In genomic region chr2:217952409-217952808, GRCh38 we compare ENCODE assay signal across 20 cellular contexts. TPM values are rescaled to one million over a fixed set of nuclear protein-coding genes. Genes with fewer than 3 reads are reported as not detected.
DNase-seq lines count a peak whose midpoint lies in the region; ATAC-seq and TF ChIP-seq lines count a peak whose summit lies in the region.
"Had no signal": no experiment of that assay in that cellular context is flagged by ENCODE, and none has a peak within 500 bp of the region (broad histone marks: within the 10 kb centered on the region; RNA-seq: fewer than 3 reads in every experiment).

No MANE protein-coding gene starts in this region.

- H3K36me3 ChIP-seq in body of pancreas (replicated peaks in 1 of 2; ENCODE audit: insufficient read depth in 1 of 2, low read depth in 2 of 2): no peaks in the 10 kb centered on the region
- H3K36me3 ChIP-seq in prostate gland: no peaks in the 10 kb centered on the region
- no peaks in the 10 kb centered on the region for H3K36me3 ChIP-seq in tibial artery

- ATAC-seq in body of pancreas: no peak
- ATAC-seq in right cardiac atrium: no peak
- no peak for ATAC-seq in HG03280 (IDR thresholded peaks at IDR 0.05; ENCODE audit: unreplicated experiment)
- no peak for ATAC-seq in GM18868 (IDR thresholded peaks at IDR 0.05; ENCODE audit: unreplicated experiment)
- ATAC-seq: HCT116; Panc1; stimulated activated naive CD8-positive, alpha-beta T cell treated with anti-CD3 and anti-CD28 coated beads, Interleukin-15, amount 100 ng/mL, for 72 hours had no signal

- DNase-seq in body of pancreas: peak in 1 of 4 donors; percentile 8
- no peak for DNase-seq in right cardiac atrium
- no peak for DNase-seq in prostate gland (ENCODE audit: low spot score)
- DNase-seq in tibial artery: peak; percentile 16 to 47
- no peak for DNase-seq in GM13977 (ENCODE audit: low spot score)
- DNase-seq: activated naive CD4-positive, alpha-beta T cell treated with Interleukin-2 at 50 U/mL for 16 hours; activated T-cell treated with anti-CD3 and anti-CD28 coated beads for 4 hours; DMS79 treated with DMSO at 0.1 percent for 48 hours; KBM-7; midbrain; NCI-H2227 treated with DMSO at 0.1 percent for 48 hours; stimulated activated CD4-positive, alpha-beta T cell treated with anti-CD3 and anti-CD28 coated beads, Interleukin-2, amount 100 ng/mL, for 48 hours; stimulated activated naive CD8-positive, alpha-beta T cell treated with anti-CD3 and anti-CD28 coated beads, Interleukin-15, amount 100 ng/mL, for 72 hours; T-helper 2 cell had no signal

- H3K9me3 ChIP-seq in body of pancreas (no peaks in the 10 kb centered on the region), right cardiac atrium (ENCODE audit: control insufficient read depth, low read length) (no peaks in the 10 kb centered on the region), prostate gland (no peaks in the 10 kb centered on the region), tibial artery (no peaks in the 10 kb centered on the region)

- H3K27ac ChIP-seq in body of pancreas (peak overlapping the region in 3 of 4 donors; percentile 20 to 69 (median 67)), right cardiac atrium (ENCODE audit: low read length) (peak overlapping the region; percentile 80), prostate gland (peak overlapping the region; percentile 72 to 84), tibial artery (peak overlapping the region; percentile 91 to 98)
- H3K27ac ChIP-seq: hepatocyte, VCaP had no signal

- peaks cover 66% of the 10 kb centered on the region for H3K4me1 ChIP-seq in body of pancreas
- H3K4me1 ChIP-seq in right cardiac atrium (ENCODE audit: control insufficient read depth, insufficient read depth, low read length): peaks cover 62% of the 10 kb centered on the region
- peaks cover 14% of the 10 kb centered on the region for H3K4me1 ChIP-seq in prostate gland (replicated peaks)
- H3K4me1 ChIP-seq in tibial artery: peaks cover 14 to 100% (median 95%) of the 10 kb centered on the region in 4 donors

- TF ChIP-seq CTCF in body of pancreas (IDR thresholded peaks at IDR 0.05): no peak
- TF ChIP-seq CTCF in prostate gland (IDR thresholded peaks at IDR 0.05): no peak
- TF ChIP-seq CTCF in tibial artery (IDR thresholded peaks at IDR 0.05): no peak
- no peak for TF ChIP-seq CTCF in GM13977 (IDR thresholded peaks at IDR 0.05; ENCODE audit: extremely low read depth, insufficient read depth, missing control alignments)

- H3K4me3 ChIP-seq in body of pancreas (no peak overlapping the region), right cardiac atrium (ENCODE audit: low read length) (no peak overlapping the region), prostate gland (no peak overlapping the region), tibial artery (no peak overlapping the region)
- H3K4me3 ChIP-seq: hepatocyte had no signal

- intact Hi-C loops in body of pancreas (cut with DNase I): no loop called here
- intact Hi-C loops in right cardiac atrium (cut with DNase I): no loop called here
- intact Hi-C loops in prostate gland (cut with DNase I): no loop called here
- intact Hi-C loops in tibial artery (cut with DNase I; ENCODE audit: low total_unique reads): no loop called here

- in situ Hi-C loops in GM13977 (cut with MboI; ENCODE audit: low pct_unique_long_range_greater_than_20kb, low sequenced_read_pairs, unreplicated experiment): no loop called here

- WGBS in body of pancreas, 2 donors: 93 to 100% methylated on average over 7 of the region's 7 CpGs
- 96% methylated on average over 7 of the region's 7 CpGs for WGBS in right cardiac atrium
- 95% methylated on average over 7 of the region's 7 CpGs for WGBS in prostate gland

- H3K27me3 ChIP-seq in body of pancreas (no peaks in the 10 kb centered on the region), right cardiac atrium (ENCODE audit: control insufficient read depth, insufficient read depth) (no peaks in the 10 kb centered on the region), prostate gland (replicated peaks; ENCODE audit: insufficient read depth) (no peaks in the 10 kb centered on the region), tibial artery (no peaks in the 10 kb centered on the region)
- H3K27me3 ChIP-seq: hepatocyte had no signal

- TF ChIP-seq POLR2A in body of pancreas (IDR thresholded peaks at IDR 0.05): no peak
- no peak for TF ChIP-seq POLR2A in prostate gland (IDR thresholded peaks at IDR 0.05)

RNA-seq across cellular contexts. Expression of gene TNS1, which starts 50.4 kb away (rescaled TPM):
- total RNA-seq in body of pancreas (100 to 1,000 TPM; 168 to 174 TPM), right cardiac atrium (100 to 1,000 TPM; 442 to 647 (median 536) TPM), prostate gland (100 to 1,000 TPM; 238 to 659 TPM)
- polyA plus RNA-seq in right cardiac atrium: 243 TPM

Comparison
In these comparisons a context has a peak if more than half of its experiments do, and no peak if none do; other contexts are left out.
1. DNase-seq: peak in tibial artery (2 of 2); none in right cardiac atrium (0 of 3), prostate gland (single experiment) and GM13977 (single experiment).
2. Peak in every context shown above with its lines, with median percentiles within 50 percentile points of each other: H3K27ac ChIP-seq.